Comparison of ENCODE assay signal across 1 cellular context in the genomic region with DNA sequence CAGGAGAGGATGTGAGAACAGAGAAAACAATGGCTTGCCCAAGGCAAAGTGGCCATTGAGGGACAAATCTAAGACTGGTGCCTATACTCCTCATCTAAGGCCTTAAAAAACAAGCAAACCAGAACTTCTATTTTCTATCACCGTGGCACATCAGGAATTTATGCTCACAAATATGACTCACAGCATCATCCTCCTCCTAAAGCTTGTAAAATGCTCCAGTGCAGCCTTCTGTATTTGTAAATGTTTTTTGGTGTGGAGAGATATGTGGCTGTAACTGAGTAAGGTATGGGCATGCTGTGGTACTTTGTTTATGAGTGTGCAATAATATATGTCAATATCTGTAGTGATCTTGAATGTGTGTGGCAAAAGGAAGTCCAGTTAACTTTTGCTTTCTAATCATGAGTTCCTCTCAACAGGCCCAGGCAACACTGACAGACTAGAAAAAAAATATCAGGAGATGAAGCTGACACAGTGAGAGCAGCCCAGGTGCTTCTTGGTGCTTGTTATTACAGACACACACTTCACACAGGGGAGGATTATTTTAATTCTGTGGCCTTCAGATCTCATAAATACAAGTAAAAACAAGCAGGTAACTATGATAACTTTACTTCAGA.
TF ChIP-seq lines count a peak whose summit lies in the region.

No MANE protein-coding gene starts in this region.

TF ChIP-seq in GM23338, 12 proteins besides CTCF, POLR2A, EP300 and RAD21:
- TF ChIP-seq, protein P1, sequence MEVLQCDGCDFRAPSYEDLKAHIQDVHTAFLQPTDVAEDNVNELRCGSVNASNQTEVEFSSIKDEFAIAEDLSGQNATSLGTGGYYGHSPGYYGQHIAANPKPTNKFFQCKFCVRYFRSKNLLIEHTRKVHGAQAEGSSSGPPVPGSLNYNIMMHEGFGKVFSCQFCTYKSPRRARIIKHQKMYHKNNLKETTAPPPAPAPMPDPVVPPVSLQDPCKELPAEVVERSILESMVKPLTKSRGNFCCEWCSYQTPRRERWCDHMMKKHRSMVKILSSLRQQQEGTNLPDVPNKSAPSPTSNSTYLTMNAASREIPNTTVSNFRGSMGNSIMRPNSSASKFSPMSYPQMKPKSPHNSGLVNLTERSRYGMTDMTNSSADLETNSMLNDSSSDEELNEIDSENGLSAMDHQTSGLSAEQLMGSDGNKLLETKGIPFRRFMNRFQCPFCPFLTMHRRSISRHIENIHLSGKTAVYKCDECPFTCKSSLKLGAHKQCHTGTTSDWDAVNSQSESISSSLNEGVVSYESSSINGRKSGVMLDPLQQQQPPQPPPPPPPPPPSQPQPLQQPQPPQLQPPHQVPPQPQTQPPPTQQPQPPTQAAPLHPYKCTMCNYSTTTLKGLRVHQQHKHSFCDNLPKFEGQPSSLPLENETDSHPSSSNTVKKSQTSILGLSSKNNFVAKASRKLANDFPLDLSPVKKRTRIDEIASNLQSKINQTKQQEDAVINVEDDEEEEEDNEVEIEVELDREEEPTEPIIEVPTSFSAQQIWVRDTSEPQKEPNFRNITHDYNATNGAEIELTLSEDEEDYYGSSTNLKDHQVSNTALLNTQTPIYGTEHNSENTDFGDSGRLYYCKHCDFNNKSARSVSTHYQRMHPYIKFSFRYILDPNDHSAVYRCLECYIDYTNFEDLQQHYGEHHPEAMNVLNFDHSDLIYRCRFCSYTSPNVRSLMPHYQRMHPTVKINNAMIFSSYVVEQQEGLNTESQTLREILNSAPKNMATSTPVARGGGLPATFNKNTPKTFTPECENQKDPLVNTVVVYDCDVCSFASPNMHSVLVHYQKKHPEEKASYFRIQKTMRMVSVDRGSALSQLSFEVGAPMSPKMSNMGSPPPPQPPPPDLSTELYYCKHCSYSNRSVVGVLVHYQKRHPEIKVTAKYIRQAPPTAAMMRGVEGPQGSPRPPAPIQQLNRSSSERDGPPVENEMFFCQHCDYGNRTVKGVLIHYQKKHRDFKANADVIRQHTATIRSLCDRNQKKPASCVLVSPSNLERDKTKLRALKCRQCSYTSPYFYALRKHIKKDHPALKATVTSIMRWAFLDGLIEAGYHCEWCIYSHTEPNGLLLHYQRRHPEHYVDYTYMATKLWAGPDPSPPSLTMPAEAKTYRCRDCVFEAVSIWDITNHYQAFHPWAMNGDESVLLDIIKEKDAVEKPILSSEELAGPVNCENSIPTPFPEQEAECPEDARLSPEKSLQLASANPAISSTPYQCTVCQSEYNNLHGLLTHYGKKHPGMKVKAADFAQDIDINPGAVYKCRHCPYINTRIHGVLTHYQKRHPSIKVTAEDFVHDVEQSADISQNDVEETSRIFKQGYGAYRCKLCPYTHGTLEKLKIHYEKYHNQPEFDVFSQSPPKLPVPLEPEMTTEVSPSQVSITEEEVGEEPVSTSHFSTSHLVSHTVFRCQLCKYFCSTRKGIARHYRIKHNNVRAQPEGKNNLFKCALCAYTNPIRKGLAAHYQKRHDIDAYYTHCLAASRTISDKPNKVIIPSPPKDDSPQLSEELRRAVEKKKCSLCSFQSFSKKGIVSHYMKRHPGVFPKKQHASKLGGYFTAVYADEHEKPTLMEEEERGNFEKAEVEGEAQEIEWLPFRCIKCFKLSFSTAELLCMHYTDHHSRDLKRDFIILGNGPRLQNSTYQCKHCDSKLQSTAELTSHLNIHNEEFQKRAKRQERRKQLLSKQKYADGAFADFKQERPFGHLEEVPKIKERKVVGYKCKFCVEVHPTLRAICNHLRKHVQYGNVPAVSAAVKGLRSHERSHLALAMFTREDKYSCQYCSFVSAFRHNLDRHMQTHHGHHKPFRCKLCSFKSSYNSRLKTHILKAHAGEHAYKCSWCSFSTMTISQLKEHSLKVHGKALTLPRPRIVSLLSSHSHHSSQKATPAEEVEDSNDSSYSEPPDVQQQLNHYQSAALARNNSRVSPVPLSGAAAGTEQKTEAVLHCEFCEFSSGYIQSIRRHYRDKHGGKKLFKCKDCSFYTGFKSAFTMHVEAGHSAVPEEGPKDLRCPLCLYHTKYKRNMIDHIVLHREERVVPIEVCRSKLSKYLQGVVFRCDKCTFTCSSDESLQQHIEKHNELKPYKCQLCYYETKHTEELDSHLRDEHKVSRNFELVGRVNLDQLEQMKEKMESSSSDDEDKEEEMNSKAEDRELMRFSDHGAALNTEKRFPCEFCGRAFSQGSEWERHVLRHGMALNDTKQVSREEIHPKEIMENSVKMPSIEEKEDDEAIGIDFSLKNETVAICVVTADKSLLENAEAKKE (CRISPR knock-in tag; IDR thresholded peaks at IDR 0.05): no peak
- TF ChIP-seq, protein P2, sequence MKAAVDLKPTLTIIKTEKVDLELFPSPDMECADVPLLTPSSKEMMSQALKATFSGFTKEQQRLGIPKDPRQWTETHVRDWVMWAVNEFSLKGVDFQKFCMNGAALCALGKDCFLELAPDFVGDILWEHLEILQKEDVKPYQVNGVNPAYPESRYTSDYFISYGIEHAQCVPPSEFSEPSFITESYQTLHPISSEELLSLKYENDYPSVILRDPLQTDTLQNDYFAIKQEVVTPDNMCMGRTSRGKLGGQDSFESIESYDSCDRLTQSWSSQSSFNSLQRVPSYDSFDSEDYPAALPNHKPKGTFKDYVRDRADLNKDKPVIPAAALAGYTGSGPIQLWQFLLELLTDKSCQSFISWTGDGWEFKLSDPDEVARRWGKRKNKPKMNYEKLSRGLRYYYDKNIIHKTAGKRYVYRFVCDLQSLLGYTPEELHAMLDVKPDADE (IDR thresholded peaks at IDR 0.05): no peak
- TF ChIP-seq ZNF331 (CRISPR knock-in tag; IDR thresholded peaks at IDR 0.05; ENCODE audit: low read depth): no peak
- TF ChIP-seq ZNF114 (CRISPR knock-in tag; IDR thresholded peaks at IDR 0.05): no peak
